ENCODE assay signal across 8 cellular contexts in the genomic region with DNA sequence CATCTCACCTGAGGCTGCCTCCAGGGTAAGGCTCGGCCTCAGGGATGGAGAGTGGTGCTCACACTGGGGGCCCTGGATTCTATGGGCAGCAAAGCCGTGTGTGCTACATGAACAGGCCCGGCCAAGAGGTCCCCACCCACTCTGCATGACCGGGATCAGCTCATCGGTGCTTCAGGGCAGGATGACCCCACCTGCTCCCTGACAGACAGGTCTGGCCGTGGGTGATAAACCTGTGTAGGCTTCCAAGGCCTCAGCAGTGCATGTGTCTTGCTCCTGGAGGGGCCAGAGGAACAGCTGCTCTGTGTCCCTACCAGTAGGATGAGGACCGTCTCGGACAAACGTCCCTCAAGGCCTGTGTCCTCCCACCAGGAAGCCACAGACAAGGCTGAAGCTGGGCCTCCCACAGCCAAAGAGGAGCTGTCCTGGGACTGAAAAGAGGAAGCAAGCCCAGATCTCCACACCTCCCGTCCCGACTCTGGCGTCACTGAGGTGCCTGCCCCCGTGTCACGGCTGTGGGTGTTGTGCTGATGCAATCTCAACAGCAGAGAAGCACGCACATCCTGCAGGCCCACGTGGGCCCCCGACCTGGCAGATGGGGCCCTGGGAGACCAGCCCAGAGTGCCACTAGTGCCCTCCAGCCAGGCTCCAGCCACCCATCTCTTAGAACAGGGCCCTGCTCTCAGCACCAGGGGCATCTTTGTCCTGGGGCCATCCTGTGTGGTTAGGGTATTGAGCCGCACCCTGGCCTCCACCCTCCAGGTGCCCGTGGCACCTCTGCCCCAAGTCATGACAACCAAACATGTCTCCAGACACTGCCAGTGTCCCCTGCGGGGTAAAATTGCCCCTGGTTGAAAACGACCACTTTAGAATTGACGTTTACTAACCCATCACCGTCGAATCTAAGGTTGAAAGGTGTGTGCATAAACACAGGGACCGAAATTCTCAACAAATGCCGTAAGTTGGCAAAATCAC.
DNase-seq lines count a peak whose midpoint lies in the region; ATAC-seq and TF ChIP-seq lines count a peak whose summit lies in the region.
"Not testable (repeated sequence)": the region's sequence is repeated elsewhere in the genome, so short reads cannot be mapped to it uniquely, and the experiment has no call there.

No MANE protein-coding gene starts in this region.

- H3K27ac Mint-ChIP-seq in CD14-positive monocyte, result peak overlapping the region in 5 of 7 donors; percentile 20 to 49 (median 23)

- H3K36me3 Mint-ChIP-seq in CD14-positive monocyte, result not testable (repeated sequence)

- H3K4me1 ChIP-seq in effector memory CD4-positive, alpha-beta T cell (ENCODE audit: control insufficient read depth, insufficient read depth, low read length, poor library complexity, severe bottlenecking); mucosa of descending colon (ENCODE audit: low read depth): not testable (repeated sequence)

- H3K79me2 ChIP-seq in SU-DHL-6 (ENCODE audit: insufficient read depth, low read length), result not testable (repeated sequence)

- H3K9ac ChIP-seq in SU-DHL-6 (ENCODE audit: low read length), result peak overlapping the region; percentile 26; the same call in 1 of the 2 replicates

- intact Hi-C loops in CD14-positive monocyte (cut with micrococcal nuclease); mucosa of descending colon (cut with DNase I, micrococcal nuclease): not testable (repeated sequence)

- ATAC-seq in GM19452 (IDR thresholded peaks at IDR 0.05; ENCODE audit: unreplicated experiment) (peak; percentile 80), HG02970 (IDR thresholded peaks at IDR 0.05; ENCODE audit: low FRiP score, unreplicated experiment) (peak; percentile 74), mucosa of descending colon (peak; percentile 79)

- not testable (repeated sequence) for TF ChIP-seq CTCF in CD14-positive monocyte (IDR thresholded peaks at IDR 0.05); SU-DHL-6 (IDR thresholded peaks at IDR 0.05; ENCODE audit: insufficient read depth, low read length, poor library complexity, severe bottlenecking); mucosa of descending colon (IDR thresholded peaks at IDR 0.05)

- DNase-seq in CD14-positive monocyte (ENCODE audit: low spot score), result peak; percentile 98
- peak; percentile 19 for DNase-seq in activated T-cell treated with anti-CD3 and anti-CD28 coated beads for 1 hour (ENCODE audit: low read depth)
- DNase-seq in effector memory CD4-positive, alpha-beta T cell, result peak in 2 of 3 donors; percentile 24 to 34
- DNase-seq in mucosa of descending colon, result peak in 1 of 3 donors; percentile 84
- peak; percentile 18 to 60 (median 39) for DNase-seq in stimulated activated CD4-positive, alpha-beta T cell treated with anti-CD3 and anti-CD28 coated beads, TNF-alpha, amount 100 ng/mL, for 4 hours (ENCODE audit: low read depth in 3 of 3)

- H3K4me3 ChIP-seq in SU-DHL-6 (ENCODE audit: insufficient read depth, low read length, poor library complexity, severe bottlenecking); effector memory CD4-positive, alpha-beta T cell (ENCODE audit: insufficient read depth, low read depth, low read length, poor library complexity, severe bottlenecking); mucosa of descending colon: not testable (repeated sequence)

- not testable (repeated sequence) for H3K4me1 Mint-ChIP-seq in CD14-positive monocyte

- not testable (repeated sequence) for H3K4me2 ChIP-seq in SU-DHL-6 (ENCODE audit: low read depth, low read length, poor library complexity, severe bottlenecking)

- not testable (repeated sequence) for H3K9me3 ChIP-seq in SU-DHL-6 (ENCODE audit: insufficient read depth, low read length); effector memory CD4-positive, alpha-beta T cell (ENCODE audit: control insufficient read depth, low read length); mucosa of descending colon

- H3F3A ChIP-seq in SU-DHL-6 (ENCODE audit: insufficient read depth), result not testable (repeated sequence)

- not testable (repeated sequence) for H3K4me3 Mint-ChIP-seq in CD14-positive monocyte

- not testable (repeated sequence) for H2AFZ ChIP-seq in SU-DHL-6 (ENCODE audit: low read depth, low read length, severe bottlenecking)

- H4K20me1 ChIP-seq in SU-DHL-6 (ENCODE audit: low read depth, low read length), result not testable (repeated sequence)

- H3K27ac ChIP-seq in SU-DHL-6 (ENCODE audit: low read depth, low read length); effector memory CD4-positive, alpha-beta T cell (ENCODE audit: insufficient read depth, low read length, poor library complexity, severe bottlenecking): not testable (repeated sequence)

- not testable (repeated sequence) for H3K27me3 ChIP-seq in SU-DHL-6 (ENCODE audit: low read length); effector memory CD4-positive, alpha-beta T cell (replicated peaks; ENCODE audit: control insufficient read depth, insufficient read depth, low read length, poor library complexity, severe bottlenecking)

- not testable (repeated sequence) for H3K27me3 Mint-ChIP-seq in CD14-positive monocyte (ENCODE audit: low read depth in 3 of 3)

- H3K36me3 ChIP-seq in SU-DHL-6 (ENCODE audit: low read length); effector memory CD4-positive, alpha-beta T cell (ENCODE audit: control insufficient read depth, insufficient read depth, low read length); mucosa of descending colon (ENCODE audit: low read depth): not testable (repeated sequence)

- H3K9me3 Mint-ChIP-seq in CD14-positive monocyte, result not testable (repeated sequence)

- not testable (repeated sequence) for H3K9me2 ChIP-seq in SU-DHL-6 (replicated peaks; ENCODE audit: insufficient read depth, low read length)
